ENCODE assay signal across 2 cellular contexts in genomic region chr3:15114466-15115358, GRCh38.
TF ChIP-seq lines count a peak whose summit lies in the region.

No MANE protein-coding gene starts in this region.

TF ChIP-seq in GM23338, 12 proteins besides CTCF, POLR2A, EP300 and RAD21:
- TF ChIP-seq ETS1 (IDR thresholded peaks at IDR 0.05) = no peak
- no peak for TF ChIP-seq REST (IDR thresholded peaks at IDR 0.05; ENCODE audit: unreplicated experiment)
- TF ChIP-seq STAT1 (IDR thresholded peaks at IDR 0.05; ENCODE audit: unreplicated experiment) = no peak
- TF ChIP-seq CREB1 (CRISPR knock-in tag; IDR thresholded peaks at IDR 0.05; ENCODE audit: low read depth) = no peak
- no peak for TF ChIP-seq EZH2 (IDR thresholded peaks at IDR 0.05; ENCODE audit: low read depth, unreplicated experiment)
- no peak for TF ChIP-seq JUNB (IDR thresholded peaks at IDR 0.05; ENCODE audit: unreplicated experiment)
- no peak for TF ChIP-seq ZNF331 (CRISPR knock-in tag; IDR thresholded peaks at IDR 0.05; ENCODE audit: low read depth)
- no peak for TF ChIP-seq EZH2phosphoT487 (IDR thresholded peaks at IDR 0.05; ENCODE audit: unreplicated experiment)
- TF ChIP-seq ZNF462 (CRISPR knock-in tag; IDR thresholded peaks at IDR 0.05) = no peak
- no peak for TF ChIP-seq ZNF114 (CRISPR knock-in tag; IDR thresholded peaks at IDR 0.05)
- no peak for TF ChIP-seq NANOG (IDR thresholded peaks at IDR 0.05; ENCODE audit: borderline replicate concordance)
- TF ChIP-seq POLR2AphosphoS5 (IDR thresholded peaks at IDR 0.05; ENCODE audit: low read depth) = no peak

TF ChIP-seq in IMR-90, 13 proteins besides CTCF, POLR2A, EP300 and RAD21:
- TF ChIP-seq RFX5 (IDR thresholded peaks at IDR 0.05; ENCODE audit: low read depth, low read length) (no peak), NFE2L2 (IDR thresholded peaks at IDR 0.05; ENCODE audit: low read depth, low read length) (no peak), CHD1 (IDR thresholded peaks at IDR 0.05; ENCODE audit: low read depth, low read length) (no peak), MAFK (IDR thresholded peaks at IDR 0.05; ENCODE audit: low read depth, low read length) (no peak), RCOR1 (IDR thresholded peaks at IDR 0.05; ENCODE audit: insufficient replicate concordance, low read length) (no peak), MAZ (IDR thresholded peaks at IDR 0.05; ENCODE audit: borderline replicate concordance, low read depth, low read length) (no peak), ELK1 (IDR thresholded peaks at IDR 0.05; ENCODE audit: borderline replicate concordance, low read depth, low read length) (no peak), BHLHE40 (IDR thresholded peaks at IDR 0.05; ENCODE audit: low read depth, low read length) (no peak), USF2 (IDR thresholded peaks at IDR 0.05; ENCODE audit: low read depth, low read length) (no peak), MXI1 (IDR thresholded peaks at IDR 0.05; ENCODE audit: borderline replicate concordance, low read depth, low read length) (no peak), FOS (IDR thresholded peaks at IDR 0.05; ENCODE audit: low read depth, low read length) (no peak), SMC3 (IDR thresholded peaks at IDR 0.05; ENCODE audit: low read depth, low read length) (no peak), CEBPB (IDR thresholded peaks at IDR 0.05; ENCODE audit: low read depth, low read length) (no peak)
